In the genomic region with DNA sequence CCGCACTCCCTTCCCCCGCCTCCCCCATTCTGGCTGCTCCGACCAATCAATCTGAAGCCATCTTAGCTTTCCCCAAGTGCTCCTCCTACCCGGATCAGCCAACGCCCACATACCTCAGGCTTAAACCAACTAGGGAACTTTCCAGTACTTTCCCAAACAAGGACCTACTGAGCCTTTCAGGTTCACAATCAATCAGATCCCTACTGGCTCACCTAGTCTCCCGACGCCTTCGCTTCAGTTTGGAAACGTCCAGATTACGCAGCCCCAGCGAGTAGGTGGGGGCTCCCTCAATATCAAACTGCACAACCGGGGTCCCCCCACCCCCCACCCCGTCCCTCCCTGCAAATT, we compare ENCODE assay signal across 8 cellular contexts. TPM values are rescaled to one million over a fixed set of nuclear protein-coding genes. Genes with fewer than 3 reads are reported as not detected.
DNase-seq lines count a peak whose midpoint lies in the region; ATAC-seq and TF ChIP-seq lines count a peak whose summit lies in the region.

No MANE protein-coding gene starts in this region.

- H3K27ac Mint-ChIP-seq in activated CD4-positive, alpha-beta memory T cell treated with anti-CD3 and anti-CD28 coated beads, Interleukin-2, amount 10 ng/mL, durations not matched to agents 7 days and 5 days: peak overlapping the region; percentile 82

- peaks cover 51% of the 10 kb centered on the region for H3K4me1 Mint-ChIP-seq in activated CD4-positive, alpha-beta memory T cell treated with anti-CD3 and anti-CD28 coated beads, Interleukin-2, amount 10 ng/mL, durations not matched to agents 7 days and 5 days

- CTCF ChIA-PET in BJ (lab: Yijun Ruan, JAX): interaction anchor here (0.9 to 1.8 kb wide), 6 partner anchors 13 to 135 kb away, joined by 3 to 8 read pairs (median 4); partner anchors contain the start of genes HSPA1B and VARS1
- CTCF ChIA-PET in activated CD4-positive, alpha-beta memory T cell treated with anti-CD3 and anti-CD28 coated beads, Interleukin-2, amount 10 ng/mL, durations not matched to agents 7 days and 5 days (lab: Charles Lee): interaction anchor here (0.8 to 2.9 kb wide), 11 partner anchors 8 to 273 kb away, joined by 3 to 14 read pairs (median 5); partner anchors contain the start of genes DDX39B, HSPA1B, LSM2 and VARS1

- no peaks in the 10 kb centered on the region for H3K36me3 ChIP-seq in BJ (ENCODE audit: control insufficient read depth, insufficient read depth, low read length)
- no peaks in the 10 kb centered on the region for H3K36me3 ChIP-seq in ectodermal cell (ENCODE audit: control insufficient read depth, insufficient read depth, low read length)

- 0 to 1% methylated on average over 13 of the region's 13 CpGs for WGBS in ectodermal cell, 2 experiments

- H3K36me3 Mint-ChIP-seq in activated CD4-positive, alpha-beta memory T cell treated with anti-CD3 and anti-CD28 coated beads, Interleukin-2, amount 10 ng/mL, durations not matched to agents 7 days and 5 days (ENCODE audit: low read depth): peaks cover 24% of the 10 kb centered on the region

- no peaks in the 10 kb centered on the region for H3K9me3 ChIP-seq in ectodermal cell (ENCODE audit: control insufficient read depth, low read length)

- H3K4me1 ChIP-seq in ectodermal cell (ENCODE audit: control insufficient read depth, insufficient read depth, low read length): peaks cover 4% of the 10 kb centered on the region

- H3K27me3 ChIP-seq in BJ (ENCODE audit: control insufficient read depth, insufficient read depth, low read length) (no peaks in the 10 kb centered on the region), ectodermal cell (ENCODE audit: control insufficient read depth, insufficient read depth, low read length, poor library complexity, severe bottlenecking) (no peaks in the 10 kb centered on the region)

- peak overlapping the region; percentile 95 for H3K27ac ChIP-seq in ectodermal cell (ENCODE audit: insufficient read depth, low read depth, low read length, poor library complexity, severe bottlenecking)

- peak; percentile 92 for DNase-seq in BJ (ENCODE audit: low read depth)
- peak; percentile 98 for DNase-seq in HFF-Myc (ENCODE audit: extremely low read depth, low read depth)
- peak; percentile 28 for DNase-seq in NCI-H524 treated with DMSO at 0.1 percent for 48 hours (lab: John Stamatoyannopoulos, UW)
- DNase-seq in activated CD4-positive, alpha-beta memory T cell treated with anti-CD3 and anti-CD28 coated beads, Interleukin-2, amount 10 ng/mL, durations not matched to agents 7 days and 5 days: peak; percentile 82
- peak; percentile 95 for DNase-seq in left lobe of liver (ENCODE audit: low spot score)
- peak; percentile 75 for DNase-seq in stimulated activated CD4-positive, alpha-beta T cell treated with anti-CD3 and anti-CD28 coated beads, Interleukin-1b, Interleukin-23, amount 100 ng/mL, for 48 hours

- H3K9me3 Mint-ChIP-seq in activated CD4-positive, alpha-beta memory T cell treated with anti-CD3 and anti-CD28 coated beads, Interleukin-2, amount 10 ng/mL, durations not matched to agents 7 days and 5 days: no peaks in the 10 kb centered on the region

- H3K4me3 ChIP-seq in BJ (ENCODE audit: low read depth, low read length) (peak overlapping the region; percentile 60), HFF-Myc (replicated peaks; ENCODE audit: low read depth, low read length) (peak overlapping the region; percentile 51), ectodermal cell (ENCODE audit: insufficient read depth, low read depth, low read length) (peak overlapping the region; percentile 59)

- H3K27me3 Mint-ChIP-seq in activated CD4-positive, alpha-beta memory T cell treated with anti-CD3 and anti-CD28 coated beads, Interleukin-2, amount 10 ng/mL, durations not matched to agents 7 days and 5 days: no peaks in the 10 kb centered on the region

- H3K4me3 Mint-ChIP-seq in activated CD4-positive, alpha-beta memory T cell treated with anti-CD3 and anti-CD28 coated beads, Interleukin-2, amount 10 ng/mL, durations not matched to agents 7 days and 5 days: peak overlapping the region; percentile 83

- no peak for TF ChIP-seq CTCF in BJ (IDR thresholded peaks at IDR 0.05; ENCODE audit: insufficient read depth, low read depth, low read length)
- no peak for TF ChIP-seq CTCF in HFF-Myc (IDR thresholded peaks at IDR 0.05; ENCODE audit: low read depth, low read length, missing control alignments)

- ATAC-seq in left lobe of liver (peak; percentile 41), GM18870 (IDR thresholded peaks at IDR 0.05; ENCODE audit: unreplicated experiment) (no peak)

- POLR2A ChIA-PET in BJ (lab: Charles Lee): interaction anchor here (0.6 to 1.8 kb wide), 5 partner anchors 8 to 150 kb away, joined by 3 to 9 read pairs (median 8); partner anchors contain the start of genes GPANK1, HSPA1B and LSM2
- POLR2A ChIA-PET in activated CD4-positive, alpha-beta memory T cell treated with anti-CD3 and anti-CD28 coated beads, Interleukin-2, amount 10 ng/mL, durations not matched to agents 7 days and 5 days (lab: Charles Lee): interaction anchor here (0.8 to 5.6 kb wide), 15 partner anchors 8 to 273 kb away, joined by 3 to 98 read pairs (median 7); partner anchors contain the start of genes CLIC1, CSNK2B, DDX39B and GPANK1

RNA-seq across cellular contexts. Expression of gene HSPA1L, which starts 0.4 kb away (rescaled TPM):
- polyA plus RNA-seq in BJ (2011; rRNA removed): 0.90 and 0.99 TPM in 2 replicates
- 0.57 and 1.6 TPM in 2 replicates for polyA minus RNA-seq in BJ (2011; rRNA and poly(A)+ RNA removed)
- 1 to 10 TPM; 2.8 to 3.0 TPM for total RNA-seq in activated CD4-positive, alpha-beta memory T cell treated with anti-CD3 and anti-CD28 coated beads, Interleukin-2, amount 10 ng/mL, durations not matched to agents 7 days and 5 days
- 1.1 TPM for polyA plus RNA-seq in ectodermal cell (2013, experiment 1 of 4)
- 1.5 TPM for polyA plus RNA-seq in ectodermal cell (2013, experiment 2 of 4)
- 1.2 TPM for polyA plus RNA-seq in ectodermal cell (2013, experiment 3 of 4)
- 1.5 TPM for polyA plus RNA-seq in ectodermal cell (2013, experiment 4 of 4)
- 0.60 TPM for total RNA-seq in left lobe of liver

RNA-seq across cellular contexts. Expression of gene HSPA1A, which starts 0.7 kb away (rescaled TPM):
- polyA plus RNA-seq in BJ (2011; rRNA removed): 57.7 and 98.6 TPM in 2 replicates
- polyA minus RNA-seq in BJ (2011; rRNA and poly(A)+ RNA removed): 44.0 and 48.6 TPM in 2 replicates
- total RNA-seq in activated CD4-positive, alpha-beta memory T cell treated with anti-CD3 and anti-CD28 coated beads, Interleukin-2, amount 10 ng/mL, durations not matched to agents 7 days and 5 days: 100 to 1,000 TPM; 147 to 151 TPM
- polyA plus RNA-seq in ectodermal cell (2013, experiment 1 of 4): 62.5 TPM
- polyA plus RNA-seq in ectodermal cell (2013, experiment 2 of 4): 38.8 TPM
- polyA plus RNA-seq in ectodermal cell (2013, experiment 3 of 4): 46.0 TPM
- 53.0 TPM for polyA plus RNA-seq in ectodermal cell (2013, experiment 4 of 4)
- total RNA-seq in left lobe of liver: 89.1 TPM

RNA-seq across cellular contexts. Expression of gene LSM2, which starts 7.9 kb away (rescaled TPM):
- polyA plus RNA-seq in BJ (2011; rRNA removed): 40.3 and 43.5 TPM in 2 replicates
- polyA minus RNA-seq in BJ (2011; rRNA and poly(A)+ RNA removed): 22.2 and 25.1 TPM in 2 replicates
- 100 to 1,000 TPM; 100 to 108 TPM for total RNA-seq in activated CD4-positive, alpha-beta memory T cell treated with anti-CD3 and anti-CD28 coated beads, Interleukin-2, amount 10 ng/mL, durations not matched to agents 7 days and 5 days
- polyA plus RNA-seq in ectodermal cell (2013, experiment 1 of 4): 150 TPM
- 155 TPM for polyA plus RNA-seq in ectodermal cell (2013, experiment 2 of 4)
- 131 TPM for polyA plus RNA-seq in ectodermal cell (2013, experiment 3 of 4)
- 136 TPM for polyA plus RNA-seq in ectodermal cell (2013, experiment 4 of 4)
- 9.8 TPM for total RNA-seq in left lobe of liver

RNA-seq across cellular contexts. Expression of gene HSPA1B, which starts 12.9 kb away (rescaled TPM):
- polyA plus RNA-seq in BJ (2011; rRNA removed): 20.9 and 42.8 TPM in 2 replicates
- 34.9 and 44.1 TPM in 2 replicates for polyA minus RNA-seq in BJ (2011; rRNA and poly(A)+ RNA removed)
- 10 to 100 TPM; 60.6 to 62.6 TPM for total RNA-seq in activated CD4-positive, alpha-beta memory T cell treated with anti-CD3 and anti-CD28 coated beads, Interleukin-2, amount 10 ng/mL, durations not matched to agents 7 days and 5 days
- polyA plus RNA-seq in ectodermal cell (2013, experiment 1 of 4): 63.6 TPM
- 32.4 TPM for polyA plus RNA-seq in ectodermal cell (2013, experiment 2 of 4)
- polyA plus RNA-seq in ectodermal cell (2013, experiment 3 of 4): 41.5 TPM
- 40.4 TPM for polyA plus RNA-seq in ectodermal cell (2013, experiment 4 of 4)
- total RNA-seq in left lobe of liver: 50.8 TPM

RNA-seq across cellular contexts. Expression of gene VARS1, which starts 19.1 kb away (rescaled TPM):
- polyA plus RNA-seq in BJ (2011; rRNA removed): 10.9 and 33.9 TPM in 2 replicates
- 41.2 and 76.9 TPM in 2 replicates for polyA minus RNA-seq in BJ (2011; rRNA and poly(A)+ RNA removed)
- total RNA-seq in activated CD4-positive, alpha-beta memory T cell treated with anti-CD3 and anti-CD28 coated beads, Interleukin-2, amount 10 ng/mL, durations not matched to agents 7 days and 5 days: 10 to 100 TPM; 84.1 to 88.4 TPM
- polyA plus RNA-seq in ectodermal cell (2013, experiment 1 of 4): 113 TPM
- polyA plus RNA-seq in ectodermal cell (2013, experiment 2 of 4): 95.5 TPM
- polyA plus RNA-seq in ectodermal cell (2013, experiment 3 of 4): 60.3 TPM
- 60.5 TPM for polyA plus RNA-seq in ectodermal cell (2013, experiment 4 of 4)
- total RNA-seq in left lobe of liver: 52.6 TPM

Comparison
In these comparisons a context has a peak if more than half of its experiments do, and no peak if none do; other contexts are left out.
1. DNase-seq: peak in every context shown above with its lines; median percentile 98 in HFF-Myc; 95 in left lobe of liver; 92 in BJ; 82 in activated CD4-positive, alpha-beta memory T cell treated with anti-CD3 and anti-CD28 coated beads, Interleukin-2, amount 10 ng/mL, durations not matched to agents 7 days and 5 days; 75 in stimulated activated CD4-positive, alpha-beta T cell treated with anti-CD3 and anti-CD28 coated beads, Interleukin-1b, Interleukin-23, amount 100 ng/mL, for 48 hours; 28 in NCI-H524 treated with DMSO at 0.1 percent for 48 hours.